22 cellular contexts compared by ENCODE assay signal in genomic region chr1:119083980-119084379, GRCh38. TPM values are rescaled to one million over a fixed set of nuclear protein-coding genes. Genes with fewer than 3 reads are reported as not detected.
A peak's percentile ranks its signal among the peaks of the same experiment; 100 is the strongest.
DNase-seq lines count a peak whose midpoint lies in the region; ATAC-seq and TF ChIP-seq lines count a peak whose summit lies in the region.
"Had no signal": no experiment of that assay in that cellular context is flagged by ENCODE, and none has a peak within 500 bp of the region (broad histone marks: within the 10 kb centered on the region; RNA-seq: fewer than 3 reads in every experiment).

No MANE protein-coding gene starts in this region.

- BruUV-seq in mammary epithelial cell (replicated peaks; lab: Mats Ljungman, UMichigan) = no TSS peak

- CTCF ChIA-PET in mammary epithelial cell (lab: Charles Lee; ENCODE audit: low non-redundant PET) = no interaction called here

- WGBS in mammary epithelial cell (ENCODE audit: low coverage, missing lambda C conversion rate) = 100% methylated on average over 6 of the region's 6 CpGs

- peak overlapping the region; percentile 23 for H3K4me3 ChIP-seq in left ventricle myocardium inferior
- H3K4me3 ChIP-seq in right atrium auricular region = no peak overlapping the region
- H3K4me3 ChIP-seq in NB4 (ENCODE audit: low read depth, low read length) = no peak overlapping the region
- no peak overlapping the region for H3K4me3 ChIP-seq in mammary epithelial cell (replicated peaks in 1 of 3; ENCODE audit: insufficient read depth in 1 of 3, low read depth in 2 of 3, low read length in 3 of 3)
- no peak overlapping the region for H3K4me3 ChIP-seq in lower lobe of right lung
- H3K4me3 ChIP-seq: SJSA1 had no signal

- H3K36me3 ChIP-seq in left ventricle myocardium inferior (no peaks in the 10 kb centered on the region), right atrium auricular region (no peaks in the 10 kb centered on the region), mammary epithelial cell (ENCODE audit: insufficient read depth, low read length) (no peaks in the 10 kb centered on the region), lower lobe of right lung (no peaks in the 10 kb centered on the region)
- H3K36me3 ChIP-seq: SJSA1 had no signal

- H3K9me3 ChIP-seq in left ventricle myocardium inferior (replicated peaks) (no peaks in the 10 kb centered on the region), right atrium auricular region (no peaks in the 10 kb centered on the region), mammary epithelial cell (replicated peaks; ENCODE audit: insufficient read depth, low read length) (no peaks in the 10 kb centered on the region), lower lobe of right lung (no peaks in the 10 kb centered on the region)
- H3K9me3 ChIP-seq: SJSA1 had no signal

- H3K9me3 Mint-ChIP-seq in chondrocyte (ENCODE audit: low read depth) = no peaks in the 10 kb centered on the region

- no peak overlapping the region for H3K4me2 ChIP-seq in mammary epithelial cell (ENCODE audit: insufficient read depth, low read depth, low read length)

- no peaks in the 10 kb centered on the region for H4K20me1 ChIP-seq in mammary epithelial cell (ENCODE audit: insufficient read depth, low read length)

- no peak overlapping the region for H3K9ac ChIP-seq in mammary epithelial cell (ENCODE audit: insufficient read depth, low read length)

- no peaks in the 10 kb centered on the region for H3K36me3 Mint-ChIP-seq in chondrocyte (ENCODE audit: low read depth)

- H3K27me3 ChIP-seq in left ventricle myocardium inferior (ENCODE audit: low read depth) (no peaks in the 10 kb centered on the region), right atrium auricular region (no peaks in the 10 kb centered on the region), mammary epithelial cell (ENCODE audit: insufficient read depth, low read length) (no peaks in the 10 kb centered on the region), lower lobe of right lung (ENCODE audit: low read depth) (no peaks in the 10 kb centered on the region)
- H3K27me3 ChIP-seq: SJSA1 had no signal

- TF ChIP-seq CTCF in left ventricle myocardium inferior (IDR thresholded peaks at IDR 0.05; ENCODE audit: borderline replicate concordance) (no peak), right atrium auricular region (IDR thresholded peaks at IDR 0.05) (no peak), NB4 (IDR thresholded peaks at IDR 0.05; ENCODE audit: low read depth, low read length) (no peak), chondrocyte (IDR thresholded peaks at IDR 0.05) (no peak), mammary epithelial cell (conservative IDR thresholded peaks at IDR 0.05 in 1 of 2, IDR thresholded peaks at IDR 0.05 in 1 of 2; ENCODE audit: extremely low read depth in 1 of 2, insufficient read depth in 1 of 2, low read depth in 1 of 2, low read length in 2 of 2) (no peak), lower lobe of right lung (IDR thresholded peaks at IDR 0.05) (no peak)

- no peak overlapping the region for H3K27ac ChIP-seq in left ventricle myocardium inferior (replicated peaks)
- peak overlapping the region in 1 of 2 donors; percentile 27 for H3K27ac ChIP-seq in right atrium auricular region
- no peak overlapping the region for H3K27ac ChIP-seq in mammary epithelial cell (ENCODE audit: insufficient read depth, low read depth, low read length)
- H3K27ac ChIP-seq in lower lobe of right lung = no peak overlapping the region
- H3K27ac ChIP-seq: SJSA1 had no signal

- peaks cover 2% of the 10 kb centered on the region for H3K79me2 ChIP-seq in mammary epithelial cell (ENCODE audit: insufficient read depth, low read length)

- dilution Hi-C loops in mammary epithelial cell (cut with HindIII; ENCODE audit: low sequenced_read_pairs) = no loop called here

- ATAC-seq in lower lobe of right lung = no peak

- no peak overlapping the region for H3K4me3 Mint-ChIP-seq in chondrocyte (ENCODE audit: unreplicated experiment)
- H3K4me3 Mint-ChIP-seq: CD4-positive, alpha-beta T cell had no signal

- H3K4me1 ChIP-seq in left ventricle myocardium inferior (peaks cover 33% of the 10 kb centered on the region), right atrium auricular region (peaks cover 0 to 23% of the 10 kb centered on the region in 2 donors), mammary epithelial cell (ENCODE audit: insufficient read depth, low read length) (peaks cover 20% of the 10 kb centered on the region), lower lobe of right lung (no peaks in the 10 kb centered on the region)

- in situ Hi-C loops in mammary epithelial cell (cut with MboI; ENCODE audit: low sequenced_read_pairs in 2 of 2) = no loop called here

- DNase-seq in left ventricle myocardium inferior = no peak
- no peak for DNase-seq in right atrium auricular region (ENCODE audit: low spot score)
- DNase-seq in NB4 (ENCODE audit: low read depth) = peak; percentile 12
- DNase-seq in dermis blood vessel endothelial cell = peak; percentile 2
- no peak for DNase-seq in posterior vena cava (ENCODE audit: low spot score)
- no peak for DNase-seq in chondrocyte (ENCODE audit: low spot score)
- no peak for DNase-seq in mammary epithelial cell
- DNase-seq in lower lobe of right lung = no peak
- DNase-seq: 8988T; CD4-positive, alpha-beta T cell; KG1; MM.1S; NCI-H1105 treated with DMSO at 0.1 percent for 48 hours; NCI-H146; NCI-H1930; NCI-H446 treated with DMSO at 0.1 percent for 48 hours; NCI-H526; NCI-H82; NK-92 treated with Interleukin-12 subunit alpha and Interleukin-12 subunit beta, amount 100 ng/mL, for 24 hours; Right ventricle myocardium superior; RPMI8226 had no signal

- peaks cover 76% of the 10 kb centered on the region for H3K4me1 Mint-ChIP-seq in chondrocyte (ENCODE audit: low read depth)

- intact Hi-C loops in left ventricle myocardium inferior (cut with micrococcal nuclease) (no loop called here), posterior vena cava (cut with DNase I) (loop anchor here in 1 of 2 donors (10.0 kb wide), 1 partner anchor 51 kb away; no protein-coding TSS in a partner anchor), mammary epithelial cell (cut with micrococcal nuclease) (no loop called here), lower lobe of right lung (cut with DNase I) (no loop called here)

- no peak for TF ChIP-seq POLR2A in NB4 (IDR thresholded peaks at IDR 0.05; ENCODE audit: extremely low read depth, insufficient read length)

- H3K27ac Mint-ChIP-seq in chondrocyte (ENCODE audit: unreplicated experiment) = no peak overlapping the region
- H3K27ac Mint-ChIP-seq: CD4-positive, alpha-beta T cell had no signal

- H2AFZ ChIP-seq in mammary epithelial cell (ENCODE audit: low read depth, low read length) = no peak overlapping the region

- no peaks in the 10 kb centered on the region for H3K27me3 Mint-ChIP-seq in chondrocyte (ENCODE audit: low read depth)
- H3K27me3 Mint-ChIP-seq: CD4-positive, alpha-beta T cell had no signal

RNA-seq across cellular contexts. Expression of gene WARS2, which starts 56.5 kb away (rescaled TPM):
- total RNA-seq in left ventricle myocardium inferior (9.5 TPM), right atrium auricular region (10 to 100 TPM in 1 of 2 donors, 1 to 10 TPM in 1; 9.5 to 13.2 TPM), dermis blood vessel endothelial cell (14.6 and 21.9 TPM in 2 replicates), posterior vena cava (10 to 100 TPM in 1 of 2 donors, 1 to 10 TPM in 1; 9.2 to 13.0 TPM), chondrocyte (9.0 to 12.4 TPM (median 9.4 TPM) in 3 replicates), mammary epithelial cell (10 to 100 TPM; 12.1 to 16.5 TPM), lower lobe of right lung (8.9 TPM)
- 10.2 TPM for polyA plus RNA-seq in mammary epithelial cell
- polyA minus RNA-seq in mammary epithelial cell = 54.3 TPM

Comparison
In these comparisons a context has a peak if more than half of its experiments do, and no peak if none do; other contexts are left out.
1. DNase-seq: peak in NB4 (single experiment) and dermis blood vessel endothelial cell (single experiment); none in left ventricle myocardium inferior (single experiment), right atrium auricular region (single experiment), posterior vena cava (single experiment), chondrocyte (single experiment), mammary epithelial cell (single experiment) and lower lobe of right lung (single experiment).